16 cellular contexts compared by ENCODE assay signal in genomic region chr9:91341258-91341746, GRCh38. TPM values are rescaled to one million over a fixed set of nuclear protein-coding genes. Genes with fewer than 3 reads are reported as not detected.
A peak's percentile ranks its signal among the peaks of the same experiment; 100 is the strongest.
DNase-seq lines count a peak whose midpoint lies in the region; ATAC-seq and TF ChIP-seq lines count a peak whose summit lies in the region.
"Had no signal": no experiment of that assay in that cellular context is flagged by ENCODE, and none has a peak within 500 bp of the region (broad histone marks: within the 10 kb centered on the region; RNA-seq: fewer than 3 reads in every experiment).

No MANE protein-coding gene starts in this region.

- no peaks in the 10 kb centered on the region for H3K27me3 Mint-ChIP-seq in activated naive CD4-positive, alpha-beta T cell treated with anti-CD3 and anti-CD28 coated beads, Interleukin-2, amount 50 U/mL, for 24 hours
- H3K27me3 Mint-ChIP-seq in stimulated activated naive B cell treated with anti-CD40 and anti-IgM and Interleukin-4, amounts not matched to agents 10 μg/mL and 1 μg/mL and 100 μg/mL, for 72 hours = no peaks in the 10 kb centered on the region

- peak overlapping the region; percentile 36; the same call in 1 of the 2 replicates for H3K27ac ChIP-seq in VCaP
- H3K27ac ChIP-seq: parathyroid adenoma, SJSA1, upper lobe of left lung had no signal

- no peak overlapping the region for H3K4me3 Mint-ChIP-seq in activated naive CD4-positive, alpha-beta T cell treated with anti-CD3 and anti-CD28 coated beads, Interleukin-2, amount 50 U/mL, for 24 hours
- peak overlapping the region; percentile 52 to 70 for H3K4me3 Mint-ChIP-seq in stimulated activated naive B cell treated with anti-CD40 and anti-IgM and Interleukin-4, amounts not matched to agents 10 μg/mL and 1 μg/mL and 100 μg/mL, for 72 hours

- no peak overlapping the region for H3K4me3 ChIP-seq in fibroblast of villous mesenchyme (ENCODE audit: low read depth, low read length)
- H3K4me3 ChIP-seq: ascending aorta, MG63, SJSA1, upper lobe of left lung had no signal

- H3K4me1 Mint-ChIP-seq in activated naive CD4-positive, alpha-beta T cell treated with anti-CD3 and anti-CD28 coated beads, Interleukin-2, amount 50 U/mL, for 24 hours = peaks cover 35% of the 10 kb centered on the region
- peaks cover 33 to 63% of the 10 kb centered on the region in 2 donors for H3K4me1 Mint-ChIP-seq in stimulated activated naive B cell treated with anti-CD40 and anti-IgM and Interleukin-4, amounts not matched to agents 10 μg/mL and 1 μg/mL and 100 μg/mL, for 72 hours

- peak overlapping the region; percentile 25 for H3K27ac Mint-ChIP-seq in activated naive CD4-positive, alpha-beta T cell treated with anti-CD3 and anti-CD28 coated beads, Interleukin-2, amount 50 U/mL, for 24 hours
- peak overlapping the region; percentile 85 for H3K27ac Mint-ChIP-seq in stimulated activated naive B cell treated with anti-CD40 and anti-IgM and Interleukin-4, amounts not matched to agents 10 μg/mL and 1 μg/mL and 100 μg/mL, for 72 hours

- peak; percentile 73 to 81 for ATAC-seq in stimulated activated naive B cell treated with anti-CD40 and anti-IgM and Interleukin-4, amounts not matched to agents 10 μg/mL and 1 μg/mL and 100 μg/mL, for 72 hours (replicated peaks)

- peaks cover 50% of the 10 kb centered on the region for H3K36me3 Mint-ChIP-seq in activated naive CD4-positive, alpha-beta T cell treated with anti-CD3 and anti-CD28 coated beads, Interleukin-2, amount 50 U/mL, for 24 hours
- H3K36me3 Mint-ChIP-seq in stimulated activated naive B cell treated with anti-CD40 and anti-IgM and Interleukin-4, amounts not matched to agents 10 μg/mL and 1 μg/mL and 100 μg/mL, for 72 hours = peaks cover 72 to 89% of the 10 kb centered on the region in 2 donors

- H3K9me3 Mint-ChIP-seq in activated naive CD4-positive, alpha-beta T cell treated with anti-CD3 and anti-CD28 coated beads, Interleukin-2, amount 50 U/mL, for 24 hours = peaks cover 5% of the 10 kb centered on the region
- H3K9me3 Mint-ChIP-seq in stimulated activated naive B cell treated with anti-CD40 and anti-IgM and Interleukin-4, amounts not matched to agents 10 μg/mL and 1 μg/mL and 100 μg/mL, for 72 hours = peaks cover 5 to 13% of the 10 kb centered on the region in 2 donors

- no peak for TF ChIP-seq CTCF in VCaP (conservative IDR thresholded peaks at IDR 0.05)
- TF ChIP-seq CTCF in fibroblast of villous mesenchyme (IDR thresholded peaks at IDR 0.05; ENCODE audit: insufficient read depth, low read depth, low read length) = peak; percentile 4

- DNase-seq in activated naive CD4-positive, alpha-beta T cell (lab: John Stamatoyannopoulos, UW) = no peak
- DNase-seq in fibroblast of villous mesenchyme (ENCODE audit: low read depth) (no peak), NCI-H1092 (lab: John Stamatoyannopoulos, UW) (no peak), COR-L47 (lab: John Stamatoyannopoulos, UW) (no peak)
- no peak for DNase-seq in stimulated activated naive B cell treated with anti-CD40 and anti-IgM and Interleukin-4, amounts not matched to agents 10 μg/mL and 1 μg/mL and 100 μg/mL, for 72 hours
- DNase-seq in activated CD4-positive, alpha-beta T cell treated with anti-CD3 and anti-CD28 coated beads for 1 hour = no peak
- DNase-seq: DMS79, foreskin fibroblast, MG63, NCI-H2171 treated with DMSO at 0.1 percent for 48 hours, upper lobe of left lung had no signal

RNA-seq across cellular contexts. Expression of gene AUH, which starts 20.4 kb away (rescaled TPM):
- 13.2 and 13.4 TPM in 2 replicates for total RNA-seq in fibroblast of villous mesenchyme
